ENCODE assay signal across 1 cellular context in the genomic region with DNA sequence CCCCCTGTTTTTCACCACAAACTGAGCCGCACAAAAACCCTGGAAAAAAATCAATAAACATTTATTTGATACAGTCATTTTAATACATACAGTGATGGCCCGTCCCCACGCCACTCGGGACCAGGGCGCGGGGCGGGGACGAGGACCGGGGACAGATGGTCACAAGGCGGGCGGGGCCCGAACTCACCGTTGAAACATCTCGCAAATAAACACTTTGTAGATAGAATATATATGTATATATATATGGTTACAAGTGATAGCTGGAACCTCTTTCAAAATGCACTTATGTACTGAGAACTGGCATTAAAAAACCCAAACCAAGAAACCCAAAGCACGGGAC.
TF ChIP-seq lines count a peak whose summit lies in the region.

No MANE protein-coding gene starts in this region.

TF ChIP-seq in IMR-90, 13 proteins besides CTCF, POLR2A, EP300 and RAD21:
- no peak for TF ChIP-seq SMC3 (IDR thresholded peaks at IDR 0.05; ENCODE audit: low read depth, low read length)
- no peak for TF ChIP-seq RFX5 (IDR thresholded peaks at IDR 0.05; ENCODE audit: low read depth, low read length)
- TF ChIP-seq NFE2L2 (IDR thresholded peaks at IDR 0.05; ENCODE audit: low read depth, low read length) = no peak
- no peak for TF ChIP-seq CEBPB (IDR thresholded peaks at IDR 0.05; ENCODE audit: low read depth, low read length)
- no peak for TF ChIP-seq MAFK (IDR thresholded peaks at IDR 0.05; ENCODE audit: low read depth, low read length)
- no peak for TF ChIP-seq USF2 (IDR thresholded peaks at IDR 0.05; ENCODE audit: low read depth, low read length)
- no peak for TF ChIP-seq MAZ (IDR thresholded peaks at IDR 0.05; ENCODE audit: borderline replicate concordance, low read depth, low read length)
- TF ChIP-seq MXI1 (IDR thresholded peaks at IDR 0.05; ENCODE audit: borderline replicate concordance, low read depth, low read length) = no peak
- no peak for TF ChIP-seq FOS (IDR thresholded peaks at IDR 0.05; ENCODE audit: low read depth, low read length)
- TF ChIP-seq CHD1 (IDR thresholded peaks at IDR 0.05; ENCODE audit: low read depth, low read length) = no peak
- no peak for TF ChIP-seq RCOR1 (IDR thresholded peaks at IDR 0.05; ENCODE audit: insufficient replicate concordance, low read length)
- TF ChIP-seq, protein P1, sequence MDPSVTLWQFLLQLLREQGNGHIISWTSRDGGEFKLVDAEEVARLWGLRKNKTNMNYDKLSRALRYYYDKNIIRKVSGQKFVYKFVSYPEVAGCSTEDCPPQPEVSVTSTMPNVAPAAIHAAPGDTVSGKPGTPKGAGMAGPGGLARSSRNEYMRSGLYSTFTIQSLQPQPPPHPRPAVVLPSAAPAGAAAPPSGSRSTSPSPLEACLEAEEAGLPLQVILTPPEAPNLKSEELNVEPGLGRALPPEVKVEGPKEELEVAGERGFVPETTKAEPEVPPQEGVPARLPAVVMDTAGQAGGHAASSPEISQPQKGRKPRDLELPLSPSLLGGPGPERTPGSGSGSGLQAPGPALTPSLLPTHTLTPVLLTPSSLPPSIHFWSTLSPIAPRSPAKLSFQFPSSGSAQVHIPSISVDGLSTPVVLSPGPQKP (IDR thresholded peaks at IDR 0.05; ENCODE audit: borderline replicate concordance, low read depth, low read length) = no peak
- TF ChIP-seq BHLHE40 (IDR thresholded peaks at IDR 0.05; ENCODE audit: low read depth, low read length) = no peak
